ENCODE assay signal across 35 cellular contexts in the genomic region with DNA sequence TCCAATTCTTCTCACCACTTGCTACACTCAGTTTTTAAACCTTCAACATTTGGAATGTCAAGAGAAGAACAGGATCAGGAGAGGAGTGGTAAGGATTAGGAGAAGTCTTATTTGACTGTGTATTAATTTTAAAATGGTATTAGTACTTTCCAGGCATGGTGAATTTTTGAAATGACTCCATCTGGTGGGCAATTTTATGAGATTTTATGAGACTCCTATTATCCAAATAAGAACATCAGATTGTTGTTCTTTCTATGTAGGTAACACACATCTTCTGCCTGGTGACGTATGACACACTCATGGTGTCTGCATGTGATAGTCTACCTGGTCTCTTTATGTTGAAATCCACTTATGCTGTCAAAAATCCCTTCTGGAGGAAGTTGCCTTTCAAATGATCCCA. TPM values are rescaled to one million over a fixed set of nuclear protein-coding genes. Genes with fewer than 3 reads are reported as not detected.
A peak's percentile ranks its signal among the peaks of the same experiment; 100 is the strongest.
DNase-seq lines count a peak whose midpoint lies in the region; ATAC-seq, FAIRE-seq and TF ChIP-seq lines count a peak whose summit lies in the region.
"Had no signal": no experiment of that assay in that cellular context is flagged by ENCODE, and none has a peak within 500 bp of the region (broad histone marks: within the 10 kb centered on the region; RNA-seq: fewer than 3 reads in every experiment).

No MANE protein-coding gene starts in this region.

- no peak for TF ChIP-seq POLR2A in heart left ventricle (IDR thresholded peaks at IDR 0.05)
- no peak for TF ChIP-seq POLR2A in endothelial cell of umbilical vein (IDR thresholded peaks at IDR 0.05; ENCODE audit: low read depth, low read length)

- POLR2A ChIA-PET in PC-3 (lab: Charles Lee; ENCODE audit: unreplicated experiment), result no interaction called here
- POLR2A ChIA-PET in endothelial cell of umbilical vein (lab: Charles Lee), result no interaction called here

- peaks cover 8% of the 10 kb centered on the region for H3K27me3 Mint-ChIP-seq in type B pancreatic cell
- H3K27me3 Mint-ChIP-seq: activated CD4-positive, alpha-beta memory T cell treated with anti-CD3 and anti-CD28 coated beads, Interleukin-2, amount 10 ng/mL, durations not matched to agents 7 days and 5 days; activated T-helper 17 cell treated with anti-CD3 and anti-CD28 coated beads, Interleukin-2, amount 50 U/mL, for 72 hours had no signal

- H3K4me3 ChIP-seq in left ventricle myocardium inferior (no peak overlapping the region), heart left ventricle (no peak overlapping the region), PC-3 (ENCODE audit: low read length) (no peak overlapping the region), endothelial cell of umbilical vein (replicated peaks in 1 of 3; ENCODE audit: insufficient read depth in 1 of 3, low read depth in 1 of 3, low read length in 3 of 3) (no peak overlapping the region)
- no peak overlapping the region for H3K4me3 ChIP-seq in effector memory CD4-positive, alpha-beta T cell (ENCODE audit: insufficient read depth, low read depth, low read length, poor library complexity, severe bottlenecking)
- H3K4me3 ChIP-seq: BLaER1 treated with 17β-estradiol and CSF1 and Interleukin-3, amounts not matched to agents 10 nM and 100 nM; cardiac muscle cell; K562 had no signal

- H3K9me2 ChIP-seq in PC-3 (replicated peaks; ENCODE audit: low read length), result no peaks in the 10 kb centered on the region

- BruUV-seq in PC-3 (replicated peaks; lab: Mats Ljungman, UMichigan), result no TSS peak
- no TSS peak for BruUV-seq in endothelial cell of umbilical vein (replicated peaks; lab: Mats Ljungman, UMichigan)

- TF ChIP-seq CTCF in left ventricle myocardium inferior (IDR thresholded peaks at IDR 0.05; ENCODE audit: borderline replicate concordance) (peak; percentile 10), heart left ventricle (IDR thresholded peaks at IDR 0.05) (peak in 2 of 12 donors; percentile 9 to 15), PC-3 (conservative IDR thresholded peaks at IDR 0.05; ENCODE audit: low read depth, low read length) (no peak), endothelial cell of umbilical vein (IDR thresholded peaks at IDR 0.05; ENCODE audit: extremely low read depth in 1 of 2, insufficient read depth in 1 of 2, low read depth in 1 of 2, low read length in 2 of 2) (no peak), type B pancreatic cell (conservative IDR thresholded peaks at IDR 0.05) (peak; percentile 20)

- no peaks in the 10 kb centered on the region for H4K20me1 ChIP-seq in PC-3 (ENCODE audit: low read length)
- no peaks in the 10 kb centered on the region for H4K20me1 ChIP-seq in endothelial cell of umbilical vein (replicated peaks; ENCODE audit: control insufficient read depth, extremely low read depth, insufficient read depth, low read length)
- H4K20me1 ChIP-seq: BLaER1 treated with 17β-estradiol and CSF1 and Interleukin-3, amounts not matched to agents 10 nM and 100 nM had no signal

- H3K4me2 ChIP-seq in PC-3 (ENCODE audit: low read length) (no peak overlapping the region), endothelial cell of umbilical vein (ENCODE audit: insufficient read depth, low read length) (no peak overlapping the region)

- no peaks in the 10 kb centered on the region for H3K4me1 Mint-ChIP-seq in type B pancreatic cell (ENCODE audit: unreplicated experiment)
- H3K4me1 Mint-ChIP-seq: activated CD4-positive, alpha-beta memory T cell treated with anti-CD3 and anti-CD28 coated beads, Interleukin-2, amount 10 ng/mL, durations not matched to agents 7 days and 5 days; activated T-helper 17 cell treated with anti-CD3 and anti-CD28 coated beads, Interleukin-2, amount 50 U/mL, for 72 hours had no signal

- 82 to 94% (median 84%) methylated on average over 1 of the region's 1 CpG for WGBS in heart left ventricle, 4 donors

- H3K9me3 ChIP-seq in left ventricle myocardium inferior (replicated peaks) (no peaks in the 10 kb centered on the region), heart left ventricle (no peaks in the 10 kb centered on the region), PC-3 (ENCODE audit: low read length) (no peaks in the 10 kb centered on the region), endothelial cell of umbilical vein (replicated peaks; ENCODE audit: control insufficient read depth, insufficient read depth, low read length) (no peaks in the 10 kb centered on the region)
- H3K9me3 ChIP-seq in effector memory CD4-positive, alpha-beta T cell (ENCODE audit: control insufficient read depth, low read length), result no peaks in the 10 kb centered on the region
- H3K9me3 ChIP-seq: BLaER1 treated with 17β-estradiol and CSF1 and Interleukin-3, amounts not matched to agents 10 nM and 100 nM; Caco-2 had no signal

- H3K9ac ChIP-seq in PC-3 (ENCODE audit: low read length), result no peak overlapping the region
- no peak overlapping the region for H3K9ac ChIP-seq in endothelial cell of umbilical vein (replicated peaks; ENCODE audit: extremely low read depth, insufficient read depth, low read length)
- H3K9ac ChIP-seq: BLaER1 treated with 17β-estradiol and CSF1 and Interleukin-3, amounts not matched to agents 10 nM and 100 nM had no signal

- H3F3A ChIP-seq in PC-3 (ENCODE audit: low read length, unreplicated experiment), result no peaks in the 10 kb centered on the region

- no peaks in the 10 kb centered on the region for H3K36me3 Mint-ChIP-seq in type B pancreatic cell

- intact Hi-C loops in left ventricle myocardium inferior (cut with micrococcal nuclease), result no loop called here
- intact Hi-C loops in heart left ventricle (cut with DNase I), result loop anchor here in 1 of 10 donors (10.0 kb wide), 1 partner anchor 264 kb away; the partner anchor contains the start of gene CADPS2
- intact Hi-C loops in PC-3 (cut with micrococcal nuclease), result no loop called here
- intact Hi-C loops in endothelial cell of umbilical vein (cut with micrococcal nuclease), result no loop called here

- no peaks in the 10 kb centered on the region for H3K79me2 ChIP-seq in PC-3 (ENCODE audit: low read length)
- no peaks in the 10 kb centered on the region for H3K79me2 ChIP-seq in endothelial cell of umbilical vein (ENCODE audit: control insufficient read depth, insufficient read depth, low read length)

- no peaks in the 10 kb centered on the region for H3K4me1 ChIP-seq in left ventricle myocardium inferior
- H3K4me1 ChIP-seq in heart left ventricle, result no peaks in the 10 kb centered on the region
- no peaks in the 10 kb centered on the region for H3K4me1 ChIP-seq in PC-3 (ENCODE audit: insufficient read depth, low read length)
- H3K4me1 ChIP-seq in endothelial cell of umbilical vein (ENCODE audit: control insufficient read depth, extremely low read depth, insufficient read depth, low read length), result no peaks in the 10 kb centered on the region
- H3K4me1 ChIP-seq in effector memory CD4-positive, alpha-beta T cell (ENCODE audit: control insufficient read depth, insufficient read depth, low read length, poor library complexity, severe bottlenecking), result no peaks in the 10 kb centered on the region
- H3K4me1 ChIP-seq: Caco-2 had no signal

- H3K4me3 Mint-ChIP-seq in type B pancreatic cell, result no peak overlapping the region
- H3K4me3 Mint-ChIP-seq: activated CD4-positive, alpha-beta memory T cell treated with anti-CD3 and anti-CD28 coated beads, Interleukin-2, amount 10 ng/mL, durations not matched to agents 7 days and 5 days; activated T-helper 17 cell treated with anti-CD3 and anti-CD28 coated beads, Interleukin-2, amount 50 U/mL, for 72 hours; nephron had no signal

- no peaks in the 10 kb centered on the region for H3K9me1 ChIP-seq in endothelial cell of umbilical vein (replicated peaks; ENCODE audit: control insufficient read depth, extremely low read depth, insufficient read depth, low read length)

- no peak overlapping the region for H2AFZ ChIP-seq in PC-3 (ENCODE audit: low read length)
- H2AFZ ChIP-seq in endothelial cell of umbilical vein (ENCODE audit: low read depth, low read length), result no peak overlapping the region

- no peaks in the 10 kb centered on the region for H3K36me3 ChIP-seq in left ventricle myocardium inferior
- H3K36me3 ChIP-seq in heart left ventricle, result no peaks in the 10 kb centered on the region
- H3K36me3 ChIP-seq in PC-3 (ENCODE audit: low read depth, low read length), result no peaks in the 10 kb centered on the region
- H3K36me3 ChIP-seq in endothelial cell of umbilical vein (ENCODE audit: control insufficient read depth in 2 of 2, extremely low read depth in 1 of 2, insufficient read depth in 2 of 2, low read length in 2 of 2), result no peaks in the 10 kb centered on the region
- H3K36me3 ChIP-seq in effector memory CD4-positive, alpha-beta T cell (ENCODE audit: control insufficient read depth, insufficient read depth, low read length), result no peaks in the 10 kb centered on the region
- H3K36me3 ChIP-seq: BLaER1 treated with 17β-estradiol and CSF1 and Interleukin-3, amounts not matched to agents 10 nM and 100 nM; cardiac muscle cell had no signal

- ATAC-seq in heart left ventricle (no peak), PC-3 (no peak), GM19328 (IDR thresholded peaks at IDR 0.05; ENCODE audit: unreplicated experiment) (no peak)
- ATAC-seq: activated T-helper 17 cell treated with anti-CD3 and anti-CD28 coated beads, Interleukin-2, amount 50 U/mL, for 72 hours; K562; Panc1 had no signal

- CTCF ChIA-PET in PC-3 (lab: Charles Lee) (no interaction called here), endothelial cell of umbilical vein (lab: Charles Lee) (interaction anchor here (1.1 to 1.8 kb wide), 2 partner anchors 261 to 346 kb away, joined by 3 to 8 read pairs; no protein-coding TSS in a partner anchor)

- H3K27me3 ChIP-seq in left ventricle myocardium inferior (ENCODE audit: low read depth) (peaks cover 3% of the 10 kb centered on the region), heart left ventricle (no peaks in the 10 kb centered on the region), PC-3 (ENCODE audit: low read length) (no peaks in the 10 kb centered on the region), endothelial cell of umbilical vein (ENCODE audit: control insufficient read depth in 2 of 2, insufficient read depth in 2 of 2, low read length in 2 of 2) (no peaks in the 10 kb centered on the region)
- H3K27me3 ChIP-seq in effector memory CD4-positive, alpha-beta T cell (replicated peaks; ENCODE audit: control insufficient read depth, insufficient read depth, low read length, poor library complexity, severe bottlenecking), result no peaks in the 10 kb centered on the region
- H3K27me3 ChIP-seq: BLaER1 treated with 17β-estradiol and CSF1 and Interleukin-3, amounts not matched to agents 10 nM and 100 nM; cardiac muscle cell had no signal

- peak; percentile 15 for FAIRE-seq in endothelial cell of umbilical vein (lab: Jason Lieb, UNC)
- FAIRE-seq: K562, keratinocyte had no signal

- no peak overlapping the region for H3K27ac ChIP-seq in left ventricle myocardium inferior (replicated peaks)
- no peak overlapping the region for H3K27ac ChIP-seq in heart left ventricle
- H3K27ac ChIP-seq in PC-3 (ENCODE audit: low read length), result no peak overlapping the region
- H3K27ac ChIP-seq in endothelial cell of umbilical vein (ENCODE audit: insufficient read depth, low read depth, low read length), result no peak overlapping the region
- no peak overlapping the region for H3K27ac ChIP-seq in effector memory CD4-positive, alpha-beta T cell (ENCODE audit: insufficient read depth, low read length, poor library complexity, severe bottlenecking)
- H3K27ac ChIP-seq: BLaER1 treated with 17β-estradiol and CSF1 and Interleukin-3, amounts not matched to agents 10 nM and 100 nM; cardiac muscle cell had no signal

- H3K9me3 Mint-ChIP-seq in type B pancreatic cell, result no peaks in the 10 kb centered on the region
- H3K9me3 Mint-ChIP-seq: activated CD4-positive, alpha-beta memory T cell treated with anti-CD3 and anti-CD28 coated beads, Interleukin-2, amount 10 ng/mL, durations not matched to agents 7 days and 5 days; nephron had no signal

- no peak for DNase-seq in left ventricle myocardium inferior
- DNase-seq in heart left ventricle, result no peak
- peak; percentile 21 for DNase-seq in PC-3
- DNase-seq in endothelial cell of umbilical vein (ENCODE audit: low read depth, low spot score), result peak; percentile 19
- no peak for DNase-seq in type B pancreatic cell (ENCODE audit: extremely low spot score, unreplicated experiment)
- DNase-seq in OCI-M2 (lab: John Stamatoyannopoulos, UW; ENCODE audit: unreplicated experiment), result no peak
- no peak for DNase-seq in effector memory CD4-positive, alpha-beta T cell
- DNase-seq: ACHN; activated CD4-positive, alpha-beta memory T cell treated with anti-CD3 and anti-CD28 coated beads, Interleukin-2, amount 10 ng/mL, durations not matched to agents 7 days and 5 days; activated CD4-positive, CD25-positive, alpha-beta regulatory T cell treated with anti-CD3 and anti-CD28 coated beads, Interleukin-2, amount 50 U/mL, for 72 hours; activated naive CD4-positive, alpha-beta T cell treated with anti-CD3 and anti-CD28 coated beads, Interleukin-2, amount 50 U/mL, for 16 hours; amygdala; Caco-2; DND-41; H7; NCI-H1417 treated with DMSO at 0.1 percent for 48 hours; NCI-H2081; NCI-H226; retina; stimulated activated CD4-positive, alpha-beta T cell treated with anti-CD3 and anti-CD28 coated beads, Interleukin-2, amount 100 ng/mL, for 48 hours; T-helper 1 cell; trophoblast cell had no signal

- dilution Hi-C loops in endothelial cell of umbilical vein (cut with MboI; ENCODE audit: extremely low pct_ligation_motif_present, low sequenced_read_pairs), result no loop called here

- no peak overlapping the region for H3K27ac Mint-ChIP-seq in type B pancreatic cell
- H3K27ac Mint-ChIP-seq: activated CD4-positive, alpha-beta memory T cell treated with anti-CD3 and anti-CD28 coated beads, Interleukin-2, amount 10 ng/mL, durations not matched to agents 7 days and 5 days; activated T-helper 17 cell treated with anti-CD3 and anti-CD28 coated beads, Interleukin-2, amount 50 U/mL, for 72 hours; nephron had no signal

RNA-seq across cellular contexts. Expression of gene SLC13A1, which starts 51.0 kb away (rescaled TPM):
- total RNA-seq in left ventricle myocardium inferior (not detected), heart left ventricle (not detected), PC-3 (2014; rRNA removed) (not detected in 2 replicates), endothelial cell of umbilical vein (not detected in 2 replicates), type B pancreatic cell (ENCODE audit: low replicate concordance) (0.07 and 0.14 TPM in 2 replicates)
- polyA plus RNA-seq in heart left ventricle (not detected), endothelial cell of umbilical vein (not detected in 2 replicates)
- not detected in 2 replicates for polyA plus RNA-seq in endothelial cell of umbilical vein (2011; cell fraction: cytosol; rRNA removed)
- not detected in 2 replicates for polyA plus RNA-seq in endothelial cell of umbilical vein (2011; cell fraction: nucleus; rRNA removed)
- polyA plus RNA-seq in endothelial cell of umbilical vein (2012), result not detected in 2 replicates
- not detected in 2 replicates for polyA minus RNA-seq in endothelial cell of umbilical vein
- polyA minus RNA-seq in endothelial cell of umbilical vein (2011; cell fraction: cytosol; rRNA and poly(A)+ RNA removed), result not detected
- not detected in 2 replicates for polyA minus RNA-seq in endothelial cell of umbilical vein (2011; cell fraction: nucleus; rRNA and poly(A)+ RNA removed)
- total RNA-seq: activated CD4-positive, alpha-beta memory T cell treated with anti-CD3 and anti-CD28 coated beads, Interleukin-2, amount 10 ng/mL, durations not matched to agents 7 days and 5 days; activated T-helper 17 cell treated with anti-CD3 and anti-CD28 coated beads, Interleukin-2, amount 50 U/mL, for 72 hours; Caco-2; cardiac muscle cell; glomerular endothelial cell; H7; liver; mononuclear cell; osteocyte; subcutaneous adipose tissue had no signal
- polyA plus RNA-seq: cardiac muscle cell, K562, keratinocyte, liver had no signal

Comparison
In these comparisons a context has a peak if more than half of its experiments do, and no peak if none do; other contexts are left out.
1. DNase-seq: peak in PC-3 (single experiment) and endothelial cell of umbilical vein (single experiment); none in left ventricle myocardium inferior (single experiment), heart left ventricle (0 of 5), type B pancreatic cell (single experiment), OCI-M2 (single experiment) and effector memory CD4-positive, alpha-beta T cell (0 of 3).
2. CTCF ChIP-seq: peak in left ventricle myocardium inferior (single experiment) and type B pancreatic cell (single experiment); none in PC-3 (single experiment) and endothelial cell of umbilical vein (0 of 2).